In genomic region chr17:5672815-5673430, GRCh38 we compare ENCODE assay signal across 25 cellular contexts.
A peak's percentile ranks its signal among the peaks of the same experiment; 100 is the strongest.
DNase-seq lines count a peak whose midpoint lies in the region; ATAC-seq, FAIRE-seq and TF ChIP-seq lines count a peak whose summit lies in the region.
"Had no signal": no experiment of that assay in that cellular context is flagged by ENCODE, and none has a peak within 500 bp of the region (broad histone marks: within the 10 kb centered on the region; RNA-seq: fewer than 3 reads in every experiment).

No MANE protein-coding gene starts in this region.

- peaks cover 10% of the 10 kb centered on the region for H3K27me3 Mint-ChIP-seq in activated CD4-positive, alpha-beta T cell treated with anti-CD3 and anti-CD28 coated beads for 36 hours
- H3K27me3 Mint-ChIP-seq in activated T-helper 17 cell treated with anti-CD3 and anti-CD28 coated beads, Interleukin-2, amount 50 U/mL, for 72 hours = peaks cover 32% of the 10 kb centered on the region
- peaks cover 68% of the 10 kb centered on the region for H3K27me3 Mint-ChIP-seq in Calu3 (ENCODE audit: unreplicated experiment)

- TF ChIP-seq POLR2A in GM12892 (IDR thresholded peaks at IDR 0.05; ENCODE audit: low read depth, low read length) = no peak

- POLR2A ChIA-PET in activated CD4-positive, alpha-beta T cell treated with anti-CD3 and anti-CD28 coated beads for 36 hours (lab: Charles Lee) = no interaction called here
- POLR2A ChIA-PET in RWPE1 (lab: Yijun Ruan, JAX; ENCODE audit: low non-redundant PET) = no interaction called here

- no peak overlapping the region for H3K27ac Mint-ChIP-seq in activated CD4-positive, alpha-beta T cell treated with anti-CD3 and anti-CD28 coated beads for 36 hours
- no peak overlapping the region for H3K27ac Mint-ChIP-seq in activated T-helper 17 cell treated with anti-CD3 and anti-CD28 coated beads, Interleukin-2, amount 50 U/mL, for 72 hours
- H3K27ac Mint-ChIP-seq in stimulated activated effector memory CD8-positive, alpha-beta T cell treated with anti-CD3 and anti-CD28 coated beads, Interleukin-12 subunit alpha, Interleukin-12 subunit beta, amount 100 ng/mL, for 72 hours = no peak overlapping the region
- no peak overlapping the region for H3K27ac Mint-ChIP-seq in Calu3 (ENCODE audit: unreplicated experiment)
- H3K27ac Mint-ChIP-seq: activated naive CD4-positive, alpha-beta T cell treated with anti-CD3 and anti-CD28 coated beads for 36 hours; CD4-positive, alpha-beta memory T cell; T-helper 1 cell treated with Interleukin-12 subunit alpha and Interleukin-12 subunit beta and Interleukin-4 antibody, amounts not matched to agents 30 μg/mL and 1 μg/mL, for 36 hours had no signal

- no peaks in the 10 kb centered on the region for H3K4me1 Mint-ChIP-seq in activated CD4-positive, alpha-beta T cell treated with anti-CD3 and anti-CD28 coated beads for 36 hours
- peaks cover 5% of the 10 kb centered on the region for H3K4me1 Mint-ChIP-seq in activated T-helper 17 cell treated with anti-CD3 and anti-CD28 coated beads, Interleukin-2, amount 50 U/mL, for 72 hours
- H3K4me1 Mint-ChIP-seq in stimulated activated effector memory CD8-positive, alpha-beta T cell treated with anti-CD3 and anti-CD28 coated beads, Interleukin-12 subunit alpha, Interleukin-12 subunit beta, amount 100 ng/mL, for 72 hours = peaks cover 6% of the 10 kb centered on the region
- H3K4me1 Mint-ChIP-seq in Calu3 (ENCODE audit: low read depth, unreplicated experiment) = no peaks in the 10 kb centered on the region
- H3K4me1 Mint-ChIP-seq: CD4-positive, alpha-beta memory T cell had no signal

- intact Hi-C loops in activated CD4-positive, alpha-beta T cell treated with anti-CD3 and anti-CD28 coated beads for 36 hours (cut with DNase I, micrococcal nuclease) = no loop called here
- intact Hi-C loops in Calu3 (cut with micrococcal nuclease; ENCODE audit: unreplicated experiment) = no loop called here

- BruUV-seq in Calu3 (replicated peaks; lab: Mats Ljungman, UMichigan) = no TSS peak

- peak; percentile 60 for FAIRE-seq in GM12892 (lab: Jason Lieb, UNC)
- FAIRE-seq: GM19239 had no signal

- DNase-seq in activated CD4-positive, alpha-beta T cell treated with anti-CD3 and anti-CD28 coated beads for 36 hours = peak; percentile 26
- no peak for DNase-seq in activated CD4-positive, alpha-beta T cell treated with anti-CD3 and anti-CD28 coated beads, Interleukin-2, amount 50 U/mL, for 4 hours
- DNase-seq in GM12892 (ENCODE audit: insufficient read length) (peak; percentile 30), Calu3 (no peak), RWPE1 (ENCODE audit: low spot score) (no peak)
- DNase-seq in stimulated activated effector memory CD8-positive, alpha-beta T cell treated with anti-CD3 and anti-CD28 coated beads, Interleukin-12 subunit alpha, Interleukin-12 subunit beta, amount 100 ng/mL, for 72 hours (ENCODE audit: low spot score in 2 of 2) = no peak
- DNase-seq: 8988T; activated CD4-positive, alpha-beta T cell treated with anti-CD3 and anti-CD28 coated beads for 1 hour; activated naive CD4-positive, alpha-beta T cell treated with anti-CD3 and anti-CD28 coated beads for 36 hours; activated T-cell treated with anti-CD3 and anti-CD28 coated beads, Interleukin-2, amount 50 U/mL, for 1 hour; CD4-positive, alpha-beta memory T cell; DMS 273 treated with DMSO at 0.1 percent for 48 hours; effector memory CD4-positive, alpha-beta T cell; EL; erythroblast; kidney glomerular epithelial cell; stimulated activated CD4-positive, alpha-beta T cell treated with anti-CD3 and anti-CD28 coated beads, Interleukin-2, amount 100 ng/mL, for 24 hours had no signal

- no peak for TF ChIP-seq CTCF in Calu3 (IDR thresholded peaks at IDR 0.05; ENCODE audit: unreplicated experiment)
- no peak for TF ChIP-seq CTCF in RWPE1 (conservative IDR thresholded peaks at IDR 0.05; ENCODE audit: low read depth)

- no peak overlapping the region for H3K27ac ChIP-seq in RWPE1
- H3K27ac ChIP-seq: breast epithelium, coronary artery, right atrium auricular region, SK-N-MC had no signal

- ATAC-seq in activated CD4-positive, alpha-beta T cell treated with anti-CD3 and anti-CD28 coated beads for 36 hours = peak; percentile 57
- ATAC-seq in activated T-helper 17 cell treated with anti-CD3 and anti-CD28 coated beads, Interleukin-2, amount 50 U/mL, for 72 hours (replicated peaks) = peak; percentile 91
- ATAC-seq in stimulated activated effector memory CD8-positive, alpha-beta T cell treated with anti-CD3 and anti-CD28 coated beads, Interleukin-12 subunit alpha, Interleukin-12 subunit beta, amount 100 ng/mL, for 72 hours = peak; percentile 68
- ATAC-seq in GM19395 (IDR thresholded peaks at IDR 0.05; ENCODE audit: unreplicated experiment) = no peak

- H3K9me3 Mint-ChIP-seq in activated CD4-positive, alpha-beta T cell treated with anti-CD3 and anti-CD28 coated beads for 36 hours (ENCODE audit: low read depth) = no peaks in the 10 kb centered on the region
- no peaks in the 10 kb centered on the region for H3K9me3 Mint-ChIP-seq in activated T-helper 17 cell treated with anti-CD3 and anti-CD28 coated beads, Interleukin-2, amount 50 U/mL, for 72 hours
- no peaks in the 10 kb centered on the region for H3K9me3 Mint-ChIP-seq in stimulated activated effector memory CD8-positive, alpha-beta T cell treated with anti-CD3 and anti-CD28 coated beads, Interleukin-12 subunit alpha, Interleukin-12 subunit beta, amount 100 ng/mL, for 72 hours
- no peaks in the 10 kb centered on the region for H3K9me3 Mint-ChIP-seq in Calu3 (ENCODE audit: low read depth, unreplicated experiment)
- H3K9me3 Mint-ChIP-seq: activated naive CD4-positive, alpha-beta T cell treated with anti-CD3 and anti-CD28 coated beads for 36 hours; CD4-positive, alpha-beta memory T cell; T-helper 1 cell treated with Interleukin-12 subunit alpha and Interleukin-12 subunit beta and Interleukin-4 antibody, amounts not matched to agents 30 μg/mL and 1 μg/mL, for 36 hours had no signal

- H3K4me3 Mint-ChIP-seq in activated CD4-positive, alpha-beta T cell treated with anti-CD3 and anti-CD28 coated beads for 36 hours = no peak overlapping the region
- no peak overlapping the region for H3K4me3 Mint-ChIP-seq in activated T-helper 17 cell treated with anti-CD3 and anti-CD28 coated beads, Interleukin-2, amount 50 U/mL, for 72 hours
- no peak overlapping the region for H3K4me3 Mint-ChIP-seq in stimulated activated effector memory CD8-positive, alpha-beta T cell treated with anti-CD3 and anti-CD28 coated beads, Interleukin-12 subunit alpha, Interleukin-12 subunit beta, amount 100 ng/mL, for 72 hours
- H3K4me3 Mint-ChIP-seq in Calu3 (ENCODE audit: low read depth, unreplicated experiment) = no peak overlapping the region
- H3K4me3 Mint-ChIP-seq: activated naive CD4-positive, alpha-beta T cell treated with anti-CD3 and anti-CD28 coated beads for 36 hours; CD4-positive, alpha-beta memory T cell; T-helper 1 cell treated with Interleukin-12 subunit alpha and Interleukin-12 subunit beta and Interleukin-4 antibody, amounts not matched to agents 30 μg/mL and 1 μg/mL, for 36 hours had no signal

- CTCF ChIA-PET in activated CD4-positive, alpha-beta T cell treated with anti-CD3 and anti-CD28 coated beads for 36 hours (lab: Charles Lee) = interaction anchor here (0.6 kb wide), 1 partner anchor 763 kb away, joined by 4 read pairs; no protein-coding TSS in a partner anchor
- CTCF ChIA-PET in Calu3 (lab: Charles Lee) (interaction anchor here (1.9 kb wide), 1 partner anchor 11 kb away, joined by 4 read pairs; no protein-coding TSS in a partner anchor), RWPE1 (lab: Yijun Ruan, JAX) (no interaction called here)

- H3K36me3 Mint-ChIP-seq in activated CD4-positive, alpha-beta T cell treated with anti-CD3 and anti-CD28 coated beads for 36 hours (ENCODE audit: low read depth) = no peaks in the 10 kb centered on the region
- no peaks in the 10 kb centered on the region for H3K36me3 Mint-ChIP-seq in activated T-helper 17 cell treated with anti-CD3 and anti-CD28 coated beads, Interleukin-2, amount 50 U/mL, for 72 hours (ENCODE audit: low read depth)
- H3K36me3 Mint-ChIP-seq in stimulated activated effector memory CD8-positive, alpha-beta T cell treated with anti-CD3 and anti-CD28 coated beads, Interleukin-12 subunit alpha, Interleukin-12 subunit beta, amount 100 ng/mL, for 72 hours = no peaks in the 10 kb centered on the region
- H3K36me3 Mint-ChIP-seq in Calu3 (ENCODE audit: insufficient read depth, unreplicated experiment) = no peaks in the 10 kb centered on the region
- H3K36me3 Mint-ChIP-seq: CD4-positive, alpha-beta memory T cell had no signal

Comparison
In these comparisons a context has a peak if more than half of its experiments do, and no peak if none do; other contexts are left out.
1. DNase-seq: peak in activated CD4-positive, alpha-beta T cell treated with anti-CD3 and anti-CD28 coated beads for 36 hours (single experiment) and GM12892 (single experiment); none in activated CD4-positive, alpha-beta T cell treated with anti-CD3 and anti-CD28 coated beads, Interleukin-2, amount 50 U/mL, for 4 hours (0 of 2), stimulated activated effector memory CD8-positive, alpha-beta T cell treated with anti-CD3 and anti-CD28 coated beads, Interleukin-12 subunit alpha, Interleukin-12 subunit beta, amount 100 ng/mL, for 72 hours (0 of 2), Calu3 (single experiment) and RWPE1 (single experiment).